8 cellular contexts compared by ENCODE assay signal in the genomic region with DNA sequence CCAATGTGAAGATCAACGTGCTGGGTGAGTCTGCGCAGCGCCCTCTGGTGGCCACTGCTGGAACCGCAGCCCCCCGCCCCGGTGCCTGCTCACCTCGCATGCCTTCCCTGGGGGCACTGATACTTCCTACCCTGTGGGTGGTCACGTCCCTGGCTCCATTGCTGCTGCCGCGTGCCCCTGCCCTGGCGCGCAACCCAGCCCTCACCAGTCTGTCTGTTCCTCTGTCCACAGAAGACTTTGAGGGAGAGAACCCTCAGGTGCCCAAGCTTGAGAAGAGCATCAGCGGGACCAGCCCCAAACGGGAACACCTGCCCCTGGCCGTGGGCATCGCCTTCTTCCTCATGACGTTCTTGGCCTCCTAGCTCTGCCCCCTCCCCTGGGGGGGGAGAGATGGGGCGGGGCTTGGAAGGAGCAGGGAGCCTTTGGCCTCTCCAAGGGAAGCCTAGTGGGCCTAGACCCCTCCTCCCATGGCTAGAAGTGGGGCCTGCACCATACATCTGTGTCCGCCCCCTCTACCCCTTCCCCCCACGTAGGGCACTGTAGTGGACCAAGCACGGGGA.
DNase-seq lines count a peak whose midpoint lies in the region; ATAC-seq and TF ChIP-seq lines count a peak whose summit lies in the region.

No MANE protein-coding gene starts in this region.

- H3K4me3 Mint-ChIP-seq in memory B cell = peak overlapping the region; percentile 70

- peak overlapping the region in 1 of 2 donors; percentile 90 for H3K27ac ChIP-seq in coronary artery

- peak; percentile 17 for ATAC-seq in memory B cell (ENCODE audit: low read depth)

- H3K36me3 Mint-ChIP-seq in memory B cell = no peaks in the 10 kb centered on the region

- H3K4me3 ChIP-seq in coronary artery = peak overlapping the region; percentile 74

- peak; percentile 65 for DNase-seq in NK-92 treated with Interleukin-12 subunit alpha and Interleukin-12 subunit beta, amount 100 ng/mL, for 24 hours (lab: John Stamatoyannopoulos, UW)
- DNase-seq in NK-92 (lab: John Stamatoyannopoulos, UW; ENCODE audit: unreplicated experiment) = no peak
- DNase-seq in NCI-H2196 (lab: John Stamatoyannopoulos, UW; ENCODE audit: unreplicated experiment) = peak; percentile 59
- DNase-seq in activated CD4-positive, alpha-beta T cell treated with anti-CD3 and anti-CD28 coated beads, Interleukin-2, amount 50 U/mL, for 1 hour = peak; percentile 80
- DNase-seq in coronary artery (ENCODE audit: low spot score) = peak; percentile 79
- peak; percentile 89 to 95 for DNase-seq in memory B cell (ENCODE audit: low spot score in 2 of 2)
- DNase-seq in stimulated activated CD8-positive, alpha-beta memory T cell treated with anti-CD3 and anti-CD28 coated beads, Interleukin-4, amount 100 ng/mL, for 24 hours (ENCODE audit: low read depth) = peak; percentile 68
- no peak for DNase-seq in GF-D8 (lab: John Stamatoyannopoulos, UW)

- no peaks in the 10 kb centered on the region for H3K9me3 Mint-ChIP-seq in memory B cell

- H3K27ac Mint-ChIP-seq in memory B cell = peak overlapping the region; percentile 80

- TF ChIP-seq CTCF in coronary artery (IDR thresholded peaks at IDR 0.05) = peak; percentile 99

- peaks cover 28% of the 10 kb centered on the region for H3K4me1 Mint-ChIP-seq in memory B cell

- peaks cover 13% of the 10 kb centered on the region for H3K27me3 Mint-ChIP-seq in memory B cell

Comparison
In these comparisons a context has a peak if more than half of its experiments do, and no peak if none do; other contexts are left out.
1. DNase-seq: peak in NK-92 treated with Interleukin-12 subunit alpha and Interleukin-12 subunit beta, amount 100 ng/mL, for 24 hours (single experiment), NCI-H2196 (single experiment), activated CD4-positive, alpha-beta T cell treated with anti-CD3 and anti-CD28 coated beads, Interleukin-2, amount 50 U/mL, for 1 hour (single experiment), coronary artery (single experiment), memory B cell (2 of 2) and stimulated activated CD8-positive, alpha-beta memory T cell treated with anti-CD3 and anti-CD28 coated beads, Interleukin-4, amount 100 ng/mL, for 24 hours (single experiment); none in NK-92 (single experiment) and GF-D8 (single experiment).